ENCODE assay signal across 10 cellular contexts in genomic region chr6:14713008-14713452, GRCh38.
DNase-seq lines count a peak whose midpoint lies in the region; ATAC-seq and TF ChIP-seq lines count a peak whose summit lies in the region.
"Had no signal": no experiment of that assay in that cellular context is flagged by ENCODE, and none has a peak within 500 bp of the region (broad histone marks: within the 10 kb centered on the region; RNA-seq: fewer than 3 reads in every experiment).

No MANE protein-coding gene starts in this region.

- H3K27ac Mint-ChIP-seq in chondrocyte (ENCODE audit: unreplicated experiment): peak overlapping the region; percentile 70

- TF ChIP-seq CTCF in AG09319 (IDR thresholded peaks at IDR 0.05; ENCODE audit: low read depth, low read length) (no peak), chondrocyte (IDR thresholded peaks at IDR 0.05) (no peak), mucosa of descending colon (IDR thresholded peaks at IDR 0.05) (no peak), ascending aorta (IDR thresholded peaks at IDR 0.05) (no peak)

- H3K4me3 ChIP-seq in mucosa of descending colon: no peak overlapping the region
- no peak overlapping the region for H3K4me3 ChIP-seq in ascending aorta
- H3K4me3 ChIP-seq: spleen, vagina had no signal

- peaks cover 19% of the 10 kb centered on the region for H3K4me1 Mint-ChIP-seq in chondrocyte (ENCODE audit: low read depth)

- no peaks in the 10 kb centered on the region for H3K36me3 ChIP-seq in KOPT-K1 (ENCODE audit: insufficient read depth, low read length)
- no peaks in the 10 kb centered on the region for H3K36me3 ChIP-seq in mucosa of descending colon (ENCODE audit: low read depth)
- no peaks in the 10 kb centered on the region for H3K36me3 ChIP-seq in ascending aorta
- H3K36me3 ChIP-seq: spleen, vagina had no signal

- peaks cover 3% of the 10 kb centered on the region for H3K9me3 ChIP-seq in KOPT-K1 (ENCODE audit: insufficient read depth, low read length, poor library complexity, severe bottlenecking)
- no peaks in the 10 kb centered on the region for H3K9me3 ChIP-seq in mucosa of descending colon
- H3K9me3 ChIP-seq in ascending aorta: no peaks in the 10 kb centered on the region
- H3K9me3 ChIP-seq: vagina had no signal

- ATAC-seq in mucosa of descending colon (peak; percentile 37), HG03097 (IDR thresholded peaks at IDR 0.05; ENCODE audit: low FRiP score, unreplicated experiment) (no peak)

- intact Hi-C loops in mucosa of descending colon (cut with DNase I, micrococcal nuclease): no loop called here
- intact Hi-C loops in ascending aorta (cut with DNase I): no loop called here

- H3K27me3 ChIP-seq in ascending aorta: no peaks in the 10 kb centered on the region
- H3K27me3 ChIP-seq: spleen, vagina had no signal

- no peaks in the 10 kb centered on the region for H3K27me3 Mint-ChIP-seq in chondrocyte (ENCODE audit: low read depth)

- no peak overlapping the region for H3K4me3 Mint-ChIP-seq in chondrocyte (ENCODE audit: unreplicated experiment)

- peaks cover 2% of the 10 kb centered on the region for H3K36me3 Mint-ChIP-seq in chondrocyte (ENCODE audit: low read depth)

- no peaks in the 10 kb centered on the region for H3K4me1 ChIP-seq in mucosa of descending colon (ENCODE audit: low read depth)
- no peaks in the 10 kb centered on the region for H3K4me1 ChIP-seq in ascending aorta

- H3K27ac ChIP-seq in KOPT-K1 (ENCODE audit: low read depth, low read length, poor library complexity, severe bottlenecking): peak overlapping the region; percentile 47
- no peak overlapping the region for H3K27ac ChIP-seq in ascending aorta
- H3K27ac ChIP-seq: spleen had no signal

- H3K9me3 Mint-ChIP-seq in chondrocyte (ENCODE audit: low read depth): no peaks in the 10 kb centered on the region

- peak; percentile 76 for DNase-seq in AG09319 (ENCODE audit: extremely low read depth, low read depth)
- DNase-seq in chondrocyte (ENCODE audit: low spot score): no peak
- no peak for DNase-seq in mucosa of descending colon
- DNase-seq in D341Med (ENCODE audit: low spot score): no peak
- no peak for DNase-seq in ascending aorta (ENCODE audit: low spot score in 2 of 2)
- DNase-seq in activated CD8-positive, alpha-beta memory T cell treated with anti-CD3 and anti-CD28 coated beads, Interleukin-2, amount 50 U/mL, for 4 hours: no peak
- DNase-seq: spleen had no signal
